Comparison of ENCODE assay signal across 16 cellular contexts in the genomic region with DNA sequence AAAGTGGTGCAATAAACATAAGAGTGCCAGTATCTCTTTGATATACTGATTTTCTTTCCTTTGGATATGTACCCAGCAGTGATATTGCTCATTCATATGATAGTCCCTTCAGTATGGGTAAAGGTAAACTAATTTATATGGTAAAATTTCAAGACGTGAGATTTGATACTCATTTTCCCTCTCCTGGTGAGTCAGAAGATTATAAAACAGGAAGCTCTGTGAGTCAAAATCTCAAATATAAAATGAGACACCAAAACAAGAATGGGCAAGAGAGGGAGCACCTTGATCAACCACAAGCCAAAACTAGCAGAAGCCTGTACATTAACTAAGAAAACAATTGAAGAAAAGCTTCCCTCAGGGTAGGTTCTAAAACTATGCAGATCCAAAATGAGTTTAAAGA.
"Had no signal": no experiment of that assay in that cellular context is flagged by ENCODE, and none has a peak within 500 bp of the region (broad histone marks: within the 10 kb centered on the region; RNA-seq: fewer than 3 reads in every experiment).

No MANE protein-coding gene starts in this region.

- H2AFZ ChIP-seq: hepatocyte had no signal

- H3K4me1 ChIP-seq: testis had no signal

- H3K4me3 ChIP-seq: hepatocyte, testis had no signal

- H3K36me3 Mint-ChIP-seq: activated naive CD8-positive, alpha-beta T cell treated with anti-CD3 and anti-CD28 coated beads, Interleukin-2, amount 10 ng/mL, durations not matched to agents 7 days and 5 days had no signal

- H3K27ac ChIP-seq: hepatocyte, testis, WERI-Rb-1 had no signal

- H3K4me1 Mint-ChIP-seq: activated CD4-positive, alpha-beta T cell treated with anti-CD3 and anti-CD28 coated beads for 36 hours; activated naive CD8-positive, alpha-beta T cell treated with anti-CD3 and anti-CD28 coated beads, Interleukin-2, amount 10 ng/mL, durations not matched to agents 7 days and 5 days; mesothelial cell of epicardium; neural crest cell had no signal

- H3K27me3 ChIP-seq: hepatocyte, testis had no signal

- H3K9me3 ChIP-seq: testis had no signal

- ATAC-seq: activated CD4-positive, alpha-beta T cell treated with anti-CD3 and anti-CD28 coated beads for 36 hours; activated CD8-positive, alpha-beta T cell treated with anti-CD3 and anti-CD28 coated beads for 36 hours; activated T-cell treated with anti-CD3 and anti-CD28 coated beads, Interleukin-2, amount 50 U/mL, for 72 hours had no signal

- H3K27me3 Mint-ChIP-seq: activated CD4-positive, alpha-beta T cell treated with anti-CD3 and anti-CD28 coated beads for 36 hours; activated CD8-positive, alpha-beta T cell treated with anti-CD3 and anti-CD28 coated beads for 36 hours; activated naive CD8-positive, alpha-beta T cell treated with anti-CD3 and anti-CD28 coated beads, Interleukin-2, amount 10 ng/mL, durations not matched to agents 7 days and 5 days; stimulated activated naive CD8-positive, alpha-beta T cell treated with anti-CD3 and anti-CD28 coated beads, Interleukin-15, Interleukin-2, amounts not matched to agents 100 ng/mL and 50 ng/mL, for 24 hours had no signal

- H3K4me2 ChIP-seq: hepatocyte had no signal

- H3K36me3 ChIP-seq: WERI-Rb-1 had no signal

- DNase-seq: activated CD4-positive, alpha-beta T cell treated with anti-CD3 and anti-CD28 coated beads for 36 hours; activated CD8-positive, alpha-beta memory T cell treated with anti-CD3 and anti-CD28 coated beads, Interleukin-2, amount 50 U/mL, for 4 hours; activated CD8-positive, alpha-beta T cell treated with anti-CD3 and anti-CD28 coated beads for 36 hours; activated naive CD8-positive, alpha-beta T cell treated with anti-CD3 and anti-CD28 coated beads, Interleukin-2, amount 10 ng/mL, durations not matched to agents 7 days and 5 days; activated T-cell treated with anti-CD3 and anti-CD28 coated beads, Interleukin-2, amount 50 U/mL, for 72 hours; central memory CD4-positive, alpha-beta T cell; cortex of kidney; effector CD8-positive, alpha-beta T cell; stimulated activated CD4-positive, alpha-beta T cell treated with anti-CD3 and anti-CD28 coated beads, Interleukin-4, amount 100 ng/mL, for 24 hours; testis; WERI-Rb-1 had no signal

- H3K79me2 ChIP-seq: hepatocyte had no signal

- H3K27ac Mint-ChIP-seq: activated CD4-positive, alpha-beta T cell treated with anti-CD3 and anti-CD28 coated beads for 36 hours; activated CD8-positive, alpha-beta T cell treated with anti-CD3 and anti-CD28 coated beads for 36 hours; activated naive CD8-positive, alpha-beta T cell treated with anti-CD3 and anti-CD28 coated beads, Interleukin-2, amount 10 ng/mL, durations not matched to agents 7 days and 5 days; activated T-cell treated with anti-CD3 and anti-CD28 coated beads, Interleukin-2, amount 50 U/mL, for 72 hours; mesothelial cell of epicardium; stimulated activated naive CD8-positive, alpha-beta T cell treated with anti-CD3 and anti-CD28 coated beads, Interleukin-15, Interleukin-2, amounts not matched to agents 100 ng/mL and 50 ng/mL, for 24 hours had no signal

- H3K4me3 Mint-ChIP-seq: activated CD4-positive, alpha-beta T cell treated with anti-CD3 and anti-CD28 coated beads for 36 hours; activated CD8-positive, alpha-beta T cell treated with anti-CD3 and anti-CD28 coated beads for 36 hours; activated naive CD8-positive, alpha-beta T cell treated with anti-CD3 and anti-CD28 coated beads, Interleukin-2, amount 10 ng/mL, durations not matched to agents 7 days and 5 days; activated T-cell treated with anti-CD3 and anti-CD28 coated beads, Interleukin-2, amount 50 U/mL, for 72 hours; mesothelial cell of epicardium; neural crest cell; stimulated activated naive CD8-positive, alpha-beta T cell treated with anti-CD3 and anti-CD28 coated beads, Interleukin-15, Interleukin-2, amounts not matched to agents 100 ng/mL and 50 ng/mL, for 24 hours had no signal

- FAIRE-seq: astrocyte had no signal
